In the genomic region with DNA sequence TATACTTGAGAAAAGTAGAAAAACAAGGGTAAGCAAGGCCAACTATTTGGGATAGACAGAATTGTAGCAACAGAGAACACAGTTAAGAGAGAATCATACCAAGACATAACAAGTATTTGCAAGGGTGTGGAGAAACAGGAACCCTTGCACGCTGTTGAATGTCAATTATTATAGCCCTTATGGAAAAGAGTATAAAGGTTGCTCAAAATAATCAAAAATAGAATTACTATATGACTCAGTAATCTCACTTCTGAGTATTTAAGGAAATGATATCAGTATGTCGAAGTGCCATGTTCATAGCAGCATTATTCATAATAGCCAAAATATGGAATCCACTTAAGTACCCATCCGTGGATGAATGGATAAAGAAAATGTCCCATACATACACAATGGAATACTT, we compare ENCODE assay signal across 20 cellular contexts.
DNase-seq lines count a peak whose midpoint lies in the region; ATAC-seq and TF ChIP-seq lines count a peak whose summit lies in the region.
"Had no signal": no experiment of that assay in that cellular context is flagged by ENCODE, and none has a peak within 500 bp of the region (broad histone marks: within the 10 kb centered on the region; RNA-seq: fewer than 3 reads in every experiment).

No MANE protein-coding gene starts in this region.

- H3F3A ChIP-seq in SK-N-SH (replicated peaks; ENCODE audit: insufficient read depth), result no peaks in the 10 kb centered on the region

- peaks cover 0 to 5% of the 10 kb centered on the region in 2 donors for H3K9me3 Mint-ChIP-seq in activated T-cell treated with anti-CD3 and anti-CD28 coated beads, Interleukin-2, amount 50 U/mL, for 72 hours
- H3K9me3 Mint-ChIP-seq in activated T-cell treated with anti-CD3 and anti-CD28 coated beads, Interleukin-2, amount 50 U/mL, for 24 hours, result no peaks in the 10 kb centered on the region
- peaks cover 20% of the 10 kb centered on the region for H3K9me3 Mint-ChIP-seq in glutamatergic neuron (ENCODE audit: unreplicated experiment)
- H3K9me3 Mint-ChIP-seq: HFFc6 had no signal

- H3K27ac ChIP-seq in SK-N-SH (ENCODE audit: low read depth in 2 of 2, low read length in 1 of 2), result peak overlapping the region in 1 of 2 experiments; percentile 34; a peak in 2 of 4 replicates
- H3K27ac ChIP-seq: A549, HL-60, PC-9 had no signal

- POLR2A ChIA-PET in SK-N-SH (lab: Yijun Ruan, JAX), result interaction anchor here (1.0 kb wide), 1 partner anchor 10 kb away, joined by 3 read pairs; no protein-coding TSS in a partner anchor

- peaks cover 0 to 10% of the 10 kb centered on the region in 2 experiments; a peak in 2 of 4 replicates for H3K4me1 ChIP-seq in SK-N-SH (ENCODE audit: control insufficient read depth in 1 of 2, insufficient read depth in 2 of 2, low read depth in 1 of 2, low read length in 1 of 2)
- H3K4me1 ChIP-seq: A549 had no signal

- no peak for TF ChIP-seq CTCF in glutamatergic neuron (IDR thresholded peaks at IDR 0.05; ENCODE audit: partially characterized antibody, unreplicated experiment)
- TF ChIP-seq CTCF in SK-N-SH (IDR thresholded peaks at IDR 0.05), result no peak

- no peaks in the 10 kb centered on the region for H3K9me3 ChIP-seq in SK-N-SH
- H3K9me3 ChIP-seq: Caco-2 had no signal

- H3K79me2 ChIP-seq in SK-N-SH (ENCODE audit: insufficient read depth), result no peaks in the 10 kb centered on the region

- ATAC-seq in activated T-cell treated with anti-CD3 and anti-CD28 coated beads, Interleukin-2, amount 50 U/mL, for 72 hours (replicated peaks in 1 of 2), result peak; percentile 24 to 47
- ATAC-seq in HG03378 (IDR thresholded peaks at IDR 0.05; ENCODE audit: unreplicated experiment), result peak; percentile 46
- no peak for ATAC-seq in HG02970 (IDR thresholded peaks at IDR 0.05; ENCODE audit: low FRiP score, unreplicated experiment)
- ATAC-seq: A549 had no signal

- H3K36me3 ChIP-seq in SK-N-SH (replicated peaks in 1 of 2; ENCODE audit: control insufficient read depth in 1 of 2, insufficient read depth in 2 of 2, low read length in 1 of 2), result no peaks in the 10 kb centered on the region

- no peak for DNase-seq in activated T-cell treated with anti-CD3 and anti-CD28 coated beads, Interleukin-2, amount 50 U/mL, for 72 hours
- DNase-seq in activated T-cell treated with anti-CD3 and anti-CD28 coated beads, Interleukin-2, amount 50 U/mL, for 24 hours, result no peak
- DNase-seq in glutamatergic neuron, result no peak
- no peak for DNase-seq in NCI-H1436 treated with DMSO at 0.1 percent for 48 hours (lab: John Stamatoyannopoulos, UW)
- DNase-seq in SK-N-SH, result no peak
- DNase-seq: Caco-2; CD4-positive, alpha-beta T cell; DMS153; GF-D8; H7; HFFc6; Karpas-422; NCI-H1417 treated with DMSO at 0.1 percent for 48 hours; NCI-H2029 treated with DMSO at 0.1 percent for 48 hours; NCI-H526; PC-9 had no signal

- H3K9ac ChIP-seq in SK-N-SH, result no peak overlapping the region

- TF ChIP-seq RAD21 in SK-N-SH (IDR thresholded peaks at IDR 0.05; ENCODE audit: low read length), result no peak

- WGBS in SK-N-SH (ENCODE audit: low lambda C conversion rate), result 95% methylated on average over 3 of the region's 3 CpGs

- no peak for TF ChIP-seq EP300 in SK-N-SH (IDR thresholded peaks at IDR 0.05; ENCODE audit: borderline replicate concordance in 1 of 2, low read depth in 1 of 2, low read length in 1 of 2)

- no peak overlapping the region for H2AFZ ChIP-seq in SK-N-SH (ENCODE audit: low read depth)
- H2AFZ ChIP-seq: PC-9 had no signal

- H3K9me2 ChIP-seq in SK-N-SH, result no peaks in the 10 kb centered on the region

- H4K20me1 ChIP-seq in SK-N-SH (ENCODE audit: insufficient read depth), result no peaks in the 10 kb centered on the region

- H3K36me3 Mint-ChIP-seq in activated T-cell treated with anti-CD3 and anti-CD28 coated beads, Interleukin-2, amount 50 U/mL, for 72 hours (ENCODE audit: insufficient read depth in 2 of 2), result no peaks in the 10 kb centered on the region
- H3K36me3 Mint-ChIP-seq in activated T-cell treated with anti-CD3 and anti-CD28 coated beads, Interleukin-2, amount 50 U/mL, for 24 hours (ENCODE audit: low read depth), result no peaks in the 10 kb centered on the region
- peaks cover 4% of the 10 kb centered on the region for H3K36me3 Mint-ChIP-seq in glutamatergic neuron (ENCODE audit: unreplicated experiment)

- H3K27me3 Mint-ChIP-seq in activated T-cell treated with anti-CD3 and anti-CD28 coated beads, Interleukin-2, amount 50 U/mL, for 72 hours (ENCODE audit: low read depth), result peaks cover 47% of the 10 kb centered on the region
- peaks cover 6% of the 10 kb centered on the region for H3K27me3 Mint-ChIP-seq in activated T-cell treated with anti-CD3 and anti-CD28 coated beads, Interleukin-2, amount 50 U/mL, for 24 hours
- H3K27me3 Mint-ChIP-seq in glutamatergic neuron (ENCODE audit: unreplicated experiment), result peaks cover 17% of the 10 kb centered on the region

- CTCF ChIA-PET in SK-N-SH (lab: Yijun Ruan, JAX), result interaction anchor here (0.7 to 1.1 kb wide), 5 partner anchors 11 to 180 kb away, joined by 3 to 4 read pairs (median 3); no protein-coding TSS in a partner anchor

- no peak overlapping the region; a peak in 1 of 4 replicates for H3K4me3 ChIP-seq in SK-N-SH (ENCODE audit: low read depth in 2 of 2, low read length in 1 of 2)
- H3K4me3 ChIP-seq: A549, PC-9 had no signal

- no peak overlapping the region for H3K27ac Mint-ChIP-seq in activated T-cell treated with anti-CD3 and anti-CD28 coated beads, Interleukin-2, amount 50 U/mL, for 72 hours
- H3K27ac Mint-ChIP-seq in activated T-cell treated with anti-CD3 and anti-CD28 coated beads, Interleukin-2, amount 50 U/mL, for 24 hours, result no peak overlapping the region
- H3K27ac Mint-ChIP-seq in glutamatergic neuron (ENCODE audit: unreplicated experiment), result peak overlapping the region; percentile 99
- H3K27ac Mint-ChIP-seq: CD4-positive, alpha-beta T cell; HFFc6 had no signal

- H3K4me1 Mint-ChIP-seq in activated T-cell treated with anti-CD3 and anti-CD28 coated beads, Interleukin-2, amount 50 U/mL, for 72 hours (ENCODE audit: low read depth), result no peaks in the 10 kb centered on the region
- peaks cover 8% of the 10 kb centered on the region for H3K4me1 Mint-ChIP-seq in activated T-cell treated with anti-CD3 and anti-CD28 coated beads, Interleukin-2, amount 50 U/mL, for 24 hours (ENCODE audit: low read depth)
- H3K4me1 Mint-ChIP-seq in glutamatergic neuron (ENCODE audit: low read depth, unreplicated experiment), result peaks cover 67% of the 10 kb centered on the region

- H3K4me3 Mint-ChIP-seq in activated T-cell treated with anti-CD3 and anti-CD28 coated beads, Interleukin-2, amount 50 U/mL, for 72 hours, result no peak overlapping the region
- no peak overlapping the region for H3K4me3 Mint-ChIP-seq in activated T-cell treated with anti-CD3 and anti-CD28 coated beads, Interleukin-2, amount 50 U/mL, for 24 hours
- no peak overlapping the region for H3K4me3 Mint-ChIP-seq in glutamatergic neuron (ENCODE audit: unreplicated experiment)
- H3K4me3 Mint-ChIP-seq: CD4-positive, alpha-beta T cell; HFFc6 had no signal

- H3K27me3 ChIP-seq in SK-N-SH (ENCODE audit: insufficient read depth), result no peaks in the 10 kb centered on the region

- no peak overlapping the region for H3K4me2 ChIP-seq in SK-N-SH
- H3K4me2 ChIP-seq: A549, PC-9 had no signal

TF ChIP-seq in SK-N-SH, 30 proteins besides CTCF, POLR2A, EP300 and RAD21:
- no peak for TF ChIP-seq ELF1 (IDR thresholded peaks at IDR 0.05)
